In the genomic region with DNA sequence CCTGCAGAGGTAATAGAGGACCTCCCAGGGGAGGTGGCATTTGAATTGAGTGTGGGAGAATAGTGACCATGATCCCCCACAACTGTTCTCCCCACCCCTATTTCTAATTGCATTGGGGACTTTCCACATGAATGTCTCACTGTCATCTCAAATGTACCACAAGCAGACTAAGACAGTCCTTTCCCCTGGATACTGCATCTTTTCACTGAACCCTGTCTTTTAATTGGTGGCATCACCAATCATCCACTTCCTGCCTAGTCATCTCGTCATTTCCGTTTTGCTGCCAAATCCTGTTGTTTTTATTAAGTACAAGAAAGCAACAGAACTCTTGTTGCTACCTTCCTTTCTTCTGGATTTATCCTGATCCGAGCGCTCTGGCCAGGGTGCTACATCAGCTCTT, we compare ENCODE assay signal across 16 cellular contexts.
DNase-seq lines count a peak whose midpoint lies in the region; ATAC-seq and TF ChIP-seq lines count a peak whose summit lies in the region.
"Had no signal": no experiment of that assay in that cellular context is flagged by ENCODE, and none has a peak within 500 bp of the region (broad histone marks: within the 10 kb centered on the region; RNA-seq: fewer than 3 reads in every experiment).

No MANE protein-coding gene starts in this region.

- 92 to 94% methylated on average over 4 of the region's 4 CpGs for WGBS in GM23248 (ENCODE audit: low coverage in 1 of 2, low lambda C conversion rate in 2 of 2, missing lambda C conversion rate in 2 of 2), 2 experiments
- WGBS in upper lobe of left lung, 2 donors = 78 to 82% methylated on average over 4 of the region's 4 CpGs

- in situ Hi-C loops in GM23248 (cut with MboI) = loop anchor here (25.0 kb wide), 1 partner anchor 1423 kb away; no protein-coding TSS in a partner anchor

- H3K27me3 Mint-ChIP-seq in activated naive CD4-positive, alpha-beta T cell treated with anti-CD3 and anti-CD28 coated beads, Interleukin-2, amount 50 U/mL, for 24 hours = no peaks in the 10 kb centered on the region
- peaks cover 9% of the 10 kb centered on the region for H3K27me3 Mint-ChIP-seq in stimulated activated memory B cell treated with anti-CD40 and anti-IgM and Interleukin-4, amounts not matched to agents 10 μg/mL and 1 μg/mL and 100 μg/mL, for 72 hours
- H3K27me3 Mint-ChIP-seq: brain had no signal

- H3K4me3 Mint-ChIP-seq in activated naive CD4-positive, alpha-beta T cell treated with anti-CD3 and anti-CD28 coated beads, Interleukin-2, amount 50 U/mL, for 24 hours = no peak overlapping the region
- no peak overlapping the region for H3K4me3 Mint-ChIP-seq in stimulated activated memory B cell treated with anti-CD40 and anti-IgM and Interleukin-4, amounts not matched to agents 10 μg/mL and 1 μg/mL and 100 μg/mL, for 72 hours
- H3K4me3 Mint-ChIP-seq: brain had no signal

- H3K9me3 ChIP-seq in GM23248 (ENCODE audit: low read depth) (no peaks in the 10 kb centered on the region), upper lobe of left lung (no peaks in the 10 kb centered on the region)
- H3K9me3 ChIP-seq: Peyer's patch, prostate gland had no signal

- no peak for DNase-seq in activated naive CD4-positive, alpha-beta T cell treated with anti-CD3 and anti-CD28 coated beads, Interleukin-2, amount 50 U/mL, for 16 hours
- DNase-seq in GM23248 (no peak), coronary artery (ENCODE audit: low spot score) (no peak), DMS79 treated with DMSO at 0.1 percent for 48 hours (lab: John Stamatoyannopoulos, UW) (no peak), upper lobe of left lung (no peak), HUDEP-2 (lab: John Stamatoyannopoulos, UW; ENCODE audit: unreplicated experiment in 76 of 76) (no peak)
- DNase-seq: activated CD4-positive, CD25-positive, alpha-beta regulatory T cell treated with anti-CD3 and anti-CD28 coated beads, Interleukin-2, amount 50 U/mL, for 72 hours; MV-4-11; NCI-H2081 treated with DMSO at 0.1 percent for 48 hours; NCI-H69; Peyer's patch had no signal

- peaks cover 3% of the 10 kb centered on the region for H3K36me3 Mint-ChIP-seq in activated naive CD4-positive, alpha-beta T cell treated with anti-CD3 and anti-CD28 coated beads, Interleukin-2, amount 50 U/mL, for 24 hours
- no peaks in the 10 kb centered on the region for H3K36me3 Mint-ChIP-seq in stimulated activated memory B cell treated with anti-CD40 and anti-IgM and Interleukin-4, amounts not matched to agents 10 μg/mL and 1 μg/mL and 100 μg/mL, for 72 hours

- no peak for TF ChIP-seq POLR2A in upper lobe of left lung (IDR thresholded peaks at IDR 0.05)

- no peaks in the 10 kb centered on the region for H3K9me2 ChIP-seq in GM23248 (ENCODE audit: insufficient read depth)

- peaks cover 6% of the 10 kb centered on the region for H3K9me3 Mint-ChIP-seq in activated naive CD4-positive, alpha-beta T cell treated with anti-CD3 and anti-CD28 coated beads, Interleukin-2, amount 50 U/mL, for 24 hours
- peaks cover 3% of the 10 kb centered on the region for H3K9me3 Mint-ChIP-seq in stimulated activated memory B cell treated with anti-CD40 and anti-IgM and Interleukin-4, amounts not matched to agents 10 μg/mL and 1 μg/mL and 100 μg/mL, for 72 hours
- H3K9me3 Mint-ChIP-seq: brain had no signal

- peaks cover 56% of the 10 kb centered on the region for H3K4me1 ChIP-seq in GM23248 (ENCODE audit: insufficient read depth)
- H3K4me1 ChIP-seq in upper lobe of left lung = peaks cover 16 to 21% (median 20%) of the 10 kb centered on the region in 4 donors
- H3K4me1 ChIP-seq: Peyer's patch, prostate gland had no signal

- no peak for TF ChIP-seq EP300 in upper lobe of left lung (IDR thresholded peaks at IDR 0.05)

- H2AFZ ChIP-seq in GM23248 = no peak overlapping the region

- peak overlapping the region; percentile 43 for H3K27ac Mint-ChIP-seq in activated naive CD4-positive, alpha-beta T cell treated with anti-CD3 and anti-CD28 coated beads, Interleukin-2, amount 50 U/mL, for 24 hours
- no peak overlapping the region for H3K27ac Mint-ChIP-seq in stimulated activated memory B cell treated with anti-CD40 and anti-IgM and Interleukin-4, amounts not matched to agents 10 μg/mL and 1 μg/mL and 100 μg/mL, for 72 hours
- H3K27ac Mint-ChIP-seq: brain had no signal

- peaks cover 41% of the 10 kb centered on the region for H3K36me3 ChIP-seq in GM23248 (ENCODE audit: low read depth)
- H3K36me3 ChIP-seq in upper lobe of left lung = peaks cover 0 to 75% (median 11%) of the 10 kb centered on the region in 4 donors
- H3K36me3 ChIP-seq: prostate gland had no signal

- H3K27ac ChIP-seq in GM23248 (peak overlapping the region; percentile 65), coronary artery (peak overlapping the region; percentile 67 to 87), upper lobe of left lung (peak overlapping the region in 2 of 4 donors; percentile 17 to 40)
- H3K27ac ChIP-seq: Peyer's patch, prostate gland had no signal

- H3K4me1 Mint-ChIP-seq in activated naive CD4-positive, alpha-beta T cell treated with anti-CD3 and anti-CD28 coated beads, Interleukin-2, amount 50 U/mL, for 24 hours = peaks cover 34% of the 10 kb centered on the region
- peaks cover 16% of the 10 kb centered on the region for H3K4me1 Mint-ChIP-seq in stimulated activated memory B cell treated with anti-CD40 and anti-IgM and Interleukin-4, amounts not matched to agents 10 μg/mL and 1 μg/mL and 100 μg/mL, for 72 hours

- no peak overlapping the region for H3K4me2 ChIP-seq in GM23248 (ENCODE audit: unreplicated experiment)

- no peaks in the 10 kb centered on the region for H4K20me1 ChIP-seq in GM23248 (ENCODE audit: insufficient read depth)

- H3K9ac ChIP-seq in GM23248 = no peak overlapping the region

- peaks cover 77% of the 10 kb centered on the region for H3F3A ChIP-seq in GM23248 (ENCODE audit: insufficient read depth)

- ATAC-seq in stimulated activated memory B cell treated with anti-CD40 and anti-IgM and Interleukin-4, amounts not matched to agents 10 μg/mL and 1 μg/mL and 100 μg/mL, for 72 hours = peak; percentile 55
- no peak for ATAC-seq in upper lobe of left lung (ENCODE audit: low FRiP score in 2 of 2)
- ATAC-seq: HepG2 had no signal

- no peak for TF ChIP-seq CTCF in coronary artery (IDR thresholded peaks at IDR 0.05)
- no peak for TF ChIP-seq CTCF in upper lobe of left lung (IDR thresholded peaks at IDR 0.05)

- H3K4me3 ChIP-seq in GM23248 = no peak overlapping the region
- H3K4me3 ChIP-seq in coronary artery = no peak overlapping the region
- no peak overlapping the region for H3K4me3 ChIP-seq in upper lobe of left lung
- H3K4me3 ChIP-seq: Peyer's patch, prostate gland had no signal

- H3K79me2 ChIP-seq in GM23248 (ENCODE audit: insufficient read depth) = peaks cover 48% of the 10 kb centered on the region

- no peaks in the 10 kb centered on the region for H3K27me3 ChIP-seq in GM23248 (replicated peaks; ENCODE audit: insufficient read depth)
- no peaks in the 10 kb centered on the region for H3K27me3 ChIP-seq in upper lobe of left lung
- H3K27me3 ChIP-seq: Peyer's patch had no signal
